14 cellular contexts compared by ENCODE assay signal in the genomic region with DNA sequence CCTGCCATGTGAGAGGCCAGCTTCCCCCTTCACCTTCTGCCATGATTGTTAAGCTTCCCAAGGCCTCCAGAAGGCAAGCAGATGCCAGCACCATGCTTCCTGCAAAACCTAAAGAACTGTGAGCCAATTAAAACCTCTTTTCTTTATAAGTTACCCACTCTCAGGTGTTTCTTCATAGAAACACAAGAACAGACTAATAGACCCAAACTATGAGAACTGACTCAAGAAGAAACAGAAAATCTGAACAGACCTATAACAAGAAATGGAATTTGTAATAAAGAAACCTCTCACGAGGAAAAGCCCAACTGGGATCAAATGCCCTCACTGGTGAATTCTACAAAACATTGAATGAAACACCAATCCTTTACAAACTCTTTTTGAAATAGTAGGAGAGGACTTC.
"Had no signal": no experiment of that assay in that cellular context is flagged by ENCODE, and none has a peak within 500 bp of the region (broad histone marks: within the 10 kb centered on the region; RNA-seq: fewer than 3 reads in every experiment).

No MANE protein-coding gene starts in this region.

- H3K4me3 Mint-ChIP-seq: activated naive CD4-positive, alpha-beta T cell treated with anti-CD3 and anti-CD28 coated beads for 36 hours; T-helper 2 cell treated with Interferon-gamma antibody and Interleukin-4, amounts not matched to agents 5 μg/mL and 100 μg/mL, for 36 hours had no signal

- H3K9me3 ChIP-seq: body of pancreas, vagina had no signal

- H3K27me3 ChIP-seq: body of pancreas, tibial nerve, vagina had no signal

- H3K27ac ChIP-seq: body of pancreas, lower lobe of right lung, tibial nerve, vagina had no signal

- H3K4me1 ChIP-seq: body of pancreas, lower lobe of right lung, tibial nerve, vagina had no signal

- DNase-seq: activated naive CD4-positive, alpha-beta T cell treated with anti-CD3 and anti-CD28 coated beads for 36 hours; amygdala; body of pancreas; central memory CD4-positive, alpha-beta T cell; effector CD8-positive, alpha-beta T cell; foreskin melanocyte; left cardiac atrium; lower lobe of right lung; midbrain; stimulated activated CD4-positive, alpha-beta T cell treated with anti-CD3 and anti-CD28 coated beads, Interleukin-1b, Interleukin-23, amount 100 ng/mL, for 48 hours; substantia nigra had no signal

- H3K27ac Mint-ChIP-seq: activated naive CD4-positive, alpha-beta T cell treated with anti-CD3 and anti-CD28 coated beads for 36 hours had no signal

- ATAC-seq: body of pancreas, left cardiac atrium, lower lobe of right lung had no signal

- H3K4me3 ChIP-seq: body of pancreas, lower lobe of right lung, tibial nerve, vagina had no signal
